In the genomic region with DNA sequence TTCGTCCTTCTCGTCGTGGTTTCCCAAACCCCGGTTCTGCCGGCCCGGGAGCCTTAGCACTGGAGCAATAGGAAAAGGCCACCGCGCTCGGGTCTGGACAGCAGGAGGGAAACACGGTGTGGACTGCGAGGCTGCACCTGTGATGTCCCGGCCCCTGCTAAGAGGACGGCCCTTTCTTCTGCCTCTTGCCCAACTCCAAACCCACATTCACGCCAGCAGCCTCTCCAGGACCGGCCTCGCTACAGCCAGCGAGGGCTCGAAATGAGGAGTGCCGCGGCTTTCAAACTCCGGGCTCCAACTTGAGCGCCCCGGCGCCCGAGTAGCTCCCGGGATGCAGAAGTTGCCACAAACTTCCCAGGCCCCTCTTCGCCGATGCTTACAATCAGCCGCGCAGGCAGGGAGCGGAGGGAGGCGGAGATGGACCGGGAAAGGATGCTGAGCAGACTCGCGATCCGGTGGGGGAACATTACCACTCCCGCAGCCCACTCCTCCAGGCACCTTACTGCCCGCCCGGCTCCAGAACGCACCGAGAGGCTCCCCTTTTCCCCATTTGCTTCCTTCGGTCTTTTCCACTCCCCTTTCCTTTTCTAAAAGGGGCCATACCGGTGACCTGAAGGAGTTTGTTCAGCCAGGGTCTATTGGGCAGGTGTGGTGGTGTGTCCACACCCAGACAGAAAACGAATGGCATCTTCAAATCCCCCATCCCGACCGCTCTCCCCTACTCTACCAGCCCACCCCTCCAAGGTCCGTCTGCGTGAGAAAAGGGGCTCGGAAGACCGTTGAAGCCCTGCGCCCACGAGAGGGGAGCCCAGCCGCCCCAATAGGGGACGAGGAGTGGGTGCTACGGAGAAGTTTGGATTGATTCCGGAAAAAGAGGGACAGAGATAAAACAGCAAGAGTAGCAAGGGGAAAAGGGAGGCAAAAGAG, we compare ENCODE assay signal across 8 cellular contexts. TPM values are rescaled to one million over a fixed set of nuclear protein-coding genes. Genes with fewer than 3 reads are reported as not detected.
A peak's percentile ranks its signal among the peaks of the same experiment; 100 is the strongest.
DNase-seq lines count a peak whose midpoint lies in the region; ATAC-seq and TF ChIP-seq lines count a peak whose summit lies in the region.

No MANE protein-coding gene starts in this region.

- H3K27ac ChIP-seq in ovary: no peak overlapping the region

- no peaks in the 10 kb centered on the region for H3K9me3 ChIP-seq in ovary

- ATAC-seq in GM21390 (IDR thresholded peaks at IDR 0.05; ENCODE audit: unreplicated experiment) (no peak), HG03432 (IDR thresholded peaks at IDR 0.05; ENCODE audit: unreplicated experiment) (no peak)

- peak overlapping the region in 2 of 3 donors; percentile 82 to 95 for H3K27ac Mint-ChIP-seq in IgD-negative memory B cell
- peak overlapping the region; percentile 97 for H3K27ac Mint-ChIP-seq in activated T-helper 1 cell treated with anti-CD3 and anti-CD28 coated beads, Interleukin-12 subunit alpha, Interleukin-12 subunit beta, Interleukin-2, Interleukin-4 antibody, amounts not matched to agents 30 ng/mL and 10 ng/mL and 1 ng/mL, durations not matched to agents 14 hours and 24 hours and 36 hours

- peaks cover 0 to 4% (median 2%) of the 10 kb centered on the region in 3 donors for H3K9me3 Mint-ChIP-seq in IgD-negative memory B cell
- peaks cover 3% of the 10 kb centered on the region for H3K9me3 Mint-ChIP-seq in activated T-helper 1 cell treated with anti-CD3 and anti-CD28 coated beads, Interleukin-12 subunit alpha, Interleukin-12 subunit beta, Interleukin-2, Interleukin-4 antibody, amounts not matched to agents 30 ng/mL and 10 ng/mL and 1 ng/mL, durations not matched to agents 14 hours and 24 hours and 36 hours

- H3K4me1 Mint-ChIP-seq in IgD-negative memory B cell: peaks cover 19 to 47% (median 22%) of the 10 kb centered on the region in 3 donors
- peaks cover 54% of the 10 kb centered on the region for H3K4me1 Mint-ChIP-seq in activated T-helper 1 cell treated with anti-CD3 and anti-CD28 coated beads, Interleukin-12 subunit alpha, Interleukin-12 subunit beta, Interleukin-2, Interleukin-4 antibody, amounts not matched to agents 30 ng/mL and 10 ng/mL and 1 ng/mL, durations not matched to agents 14 hours and 24 hours and 36 hours (ENCODE audit: low read depth)

- no peaks in the 10 kb centered on the region for H3K36me3 ChIP-seq in ovary

- no peak for TF ChIP-seq POLR2A in ovary (IDR thresholded peaks at IDR 0.05)

- TF ChIP-seq CTCF in AG10803 (conservative IDR thresholded peaks at IDR 0.05; ENCODE audit: low read length) (no peak), ovary (IDR thresholded peaks at IDR 0.05) (no peak)

- peaks cover 17% of the 10 kb centered on the region for H3K27me3 Mint-ChIP-seq in IgD-negative memory B cell
- H3K27me3 Mint-ChIP-seq in activated T-helper 1 cell treated with anti-CD3 and anti-CD28 coated beads, Interleukin-12 subunit alpha, Interleukin-12 subunit beta, Interleukin-2, Interleukin-4 antibody, amounts not matched to agents 30 ng/mL and 10 ng/mL and 1 ng/mL, durations not matched to agents 14 hours and 24 hours and 36 hours (ENCODE audit: insufficient read depth): peaks cover 1% of the 10 kb centered on the region

- H3K4me1 ChIP-seq in ovary (ENCODE audit: insufficient read depth): peaks cover 7% of the 10 kb centered on the region

- H3K4me3 Mint-ChIP-seq in IgD-negative memory B cell: peak overlapping the region; percentile 77 to 93 (median 90)
- H3K4me3 Mint-ChIP-seq in activated T-helper 1 cell treated with anti-CD3 and anti-CD28 coated beads, Interleukin-12 subunit alpha, Interleukin-12 subunit beta, Interleukin-2, Interleukin-4 antibody, amounts not matched to agents 30 ng/mL and 10 ng/mL and 1 ng/mL, durations not matched to agents 14 hours and 24 hours and 36 hours: peak overlapping the region; percentile 99

- TF ChIP-seq EP300 in ovary (IDR thresholded peaks at IDR 0.05): no peak

- H3K4me3 ChIP-seq in AG10803 (ENCODE audit: low read length): peak overlapping the region; percentile 52
- H3K4me3 ChIP-seq in ovary: peak overlapping the region; percentile 56

- 1 to 3% (median 1%) methylated on average over 56 of the region's 56 CpGs for WGBS in ovary, 3 donors

- DNase-seq in AG10803 (ENCODE audit: low read depth): no peak
- DNase-seq in activated T-helper 1 cell treated with anti-CD3 and anti-CD28 coated beads, Interleukin-12 subunit alpha, Interleukin-12 subunit beta, Interleukin-2, Interleukin-4 antibody, amounts not matched to agents 30 ng/mL and 10 ng/mL and 1 ng/mL, durations not matched to agents 14 hours and 24 hours and 36 hours (ENCODE audit: low spot score): peak; percentile 12
- DNase-seq in head of caudate nucleus: peak in 22 of 42 donors; percentile 3 to 50 (median 19)
- peak; percentile 16 to 36 (median 20) for DNase-seq in ovary
- no peak for DNase-seq in epidermal melanocyte (ENCODE audit: insufficient read length, low spot score)

- peaks cover 2% of the 10 kb centered on the region for H3K36me3 Mint-ChIP-seq in IgD-negative memory B cell
- H3K36me3 Mint-ChIP-seq in activated T-helper 1 cell treated with anti-CD3 and anti-CD28 coated beads, Interleukin-12 subunit alpha, Interleukin-12 subunit beta, Interleukin-2, Interleukin-4 antibody, amounts not matched to agents 30 ng/mL and 10 ng/mL and 1 ng/mL, durations not matched to agents 14 hours and 24 hours and 36 hours (ENCODE audit: low read depth): peaks cover 61% of the 10 kb centered on the region

- no peaks in the 10 kb centered on the region for H3K27me3 ChIP-seq in ovary

- intact Hi-C loops in activated T-helper 1 cell treated with anti-CD3 and anti-CD28 coated beads, Interleukin-12 subunit alpha, Interleukin-12 subunit beta, Interleukin-2, Interleukin-4 antibody, amounts not matched to agents 30 ng/mL and 10 ng/mL and 1 ng/mL, durations not matched to agents 14 hours and 24 hours and 36 hours (cut with micrococcal nuclease): loop anchor here (1.0 to 5.0 kb wide), 6 partner anchors 9 to 1503 kb away; a partner anchor contains a TSS
- intact Hi-C loops in head of caudate nucleus (cut with DNase I) (no loop called here), ovary (cut with DNase I) (no loop called here)

RNA-seq across cellular contexts. Expression of a gene that starts 18.8 kb away (rescaled TPM):
- polyA plus RNA-seq in IgD-negative memory B cell (11.5 TPM), ovary (10 to 100 TPM; 13.0 to 14.6 TPM)
- 679 and 686 TPM in 2 replicates for total RNA-seq in activated T-helper 1 cell treated with anti-CD3 and anti-CD28 coated beads, Interleukin-12 subunit alpha, Interleukin-12 subunit beta, Interleukin-2, Interleukin-4 antibody, amounts not matched to agents 30 ng/mL and 10 ng/mL and 1 ng/mL, durations not matched to agents 14 hours and 24 hours and 36 hours
- total RNA-seq in ovary: 10 to 100 TPM in 6 of 7 donors, 1 to 10 TPM in 1; 7.4 to 26.9 (median 19.9) TPM

Comparison
In these comparisons a context has a peak if more than half of its experiments do, and no peak if none do; other contexts are left out.
1. DNase-seq: peak in activated T-helper 1 cell treated with anti-CD3 and anti-CD28 coated beads, Interleukin-12 subunit alpha, Interleukin-12 subunit beta, Interleukin-2, Interleukin-4 antibody, amounts not matched to agents 30 ng/mL and 10 ng/mL and 1 ng/mL, durations not matched to agents 14 hours and 24 hours and 36 hours (single experiment), head of caudate nucleus (22 of 42) and ovary (5 of 5); none in AG10803 (single experiment) and epidermal melanocyte (single experiment).
2. RNA of a gene that starts 18.8 kb away (total RNA-seq): 679 to 686 TPM in activated T-helper 1 cell treated with anti-CD3 and anti-CD28 coated beads, Interleukin-12 subunit alpha, Interleukin-12 subunit beta, Interleukin-2, Interleukin-4 antibody, amounts not matched to agents 30 ng/mL and 10 ng/mL and 1 ng/mL, durations not matched to agents 14 hours and 24 hours and 36 hours; 7.4 to 26.9 TPM in ovary; every median in the first group is over 10 times any median in the second.